Comparison of ENCODE assay signal across 1 cellular context in the genomic region with DNA sequence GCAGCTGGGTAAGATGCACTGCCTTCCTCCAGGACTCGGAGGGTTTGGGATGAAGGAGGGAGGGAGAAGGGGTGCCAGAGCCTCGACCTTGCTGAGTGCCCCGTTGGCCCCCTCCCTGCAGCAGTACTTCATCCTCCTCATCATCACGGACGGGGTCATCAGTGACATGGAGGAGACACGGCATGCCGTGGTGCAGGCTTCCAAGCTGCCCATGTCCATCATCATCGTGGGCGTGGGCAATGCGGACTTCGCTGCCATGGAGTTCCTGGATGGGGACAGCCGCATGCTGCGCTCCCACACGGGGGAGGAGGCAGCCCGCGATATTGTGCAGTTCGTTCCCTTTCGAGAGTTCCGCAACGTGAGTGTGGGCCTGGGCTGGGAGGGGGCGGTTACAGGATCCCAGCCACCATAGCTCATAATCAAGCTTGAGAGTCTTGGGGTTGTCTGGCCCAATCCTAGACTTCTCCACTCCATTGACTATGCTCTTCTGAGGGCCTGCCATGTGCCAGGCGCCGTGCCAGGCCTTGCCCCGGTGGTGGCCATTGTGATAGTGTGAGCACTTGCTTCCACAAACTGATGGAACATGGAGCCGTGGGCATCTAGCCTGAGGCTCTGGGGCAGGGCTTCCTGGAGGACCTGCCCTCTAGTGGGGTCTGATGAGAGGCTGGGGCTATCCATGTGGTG.
TF ChIP-seq lines count a peak whose summit lies in the region.

No MANE protein-coding gene starts in this region.

TF ChIP-seq in HEK293, 187 proteins besides CTCF, POLR2A, EP300 and RAD21 (continued from another document):
- TF ChIP-seq ZNF513 (tag by site-specific recombination; IDR thresholded peaks at IDR 0.05) (peak; percentile 63), ZNF785 (tag by site-specific recombination; IDR thresholded peaks at IDR 0.05) (no peak)
TF ChIP-seq in HEK293: peak in this region for 3.
